1 cellular context compared by ENCODE assay signal in genomic region chr13:110319774-110320509, GRCh38.
TF ChIP-seq lines count a peak whose summit lies in the region.

No MANE protein-coding gene starts in this region.

TF ChIP-seq in SK-N-SH, 30 proteins besides CTCF, POLR2A, EP300 and RAD21 (continued from another document):
- TF ChIP-seq REST (IDR thresholded peaks at IDR 0.05; ENCODE audit: low read depth, low read length): peak; percentile 77; the same call in 1 of the 2 replicates
- no peak for TF ChIP-seq SMC3 (IDR thresholded peaks at IDR 0.05; ENCODE audit: low read depth, low read length)
- TF ChIP-seq EZH2phosphoT487 (IDR thresholded peaks at IDR 0.05; ENCODE audit: borderline replicate concordance, low read depth): no peak
- TF ChIP-seq GABPA (IDR thresholded peaks at IDR 0.05; ENCODE audit: low read depth): peak; percentile 19; the same call in 1 of the 2 replicates
- TF ChIP-seq PBX3 (IDR thresholded peaks at IDR 0.05): peak; percentile 69
- peak; percentile 71 for TF ChIP-seq FOSL2 (IDR thresholded peaks at IDR 0.05; ENCODE audit: borderline replicate concordance, low read depth)
- TF ChIP-seq TCF12 (IDR thresholded peaks at IDR 0.05): peak; percentile 38; the same call in 1 of the 2 replicates
